ENCODE assay signal across 1 cellular context in the genomic region with DNA sequence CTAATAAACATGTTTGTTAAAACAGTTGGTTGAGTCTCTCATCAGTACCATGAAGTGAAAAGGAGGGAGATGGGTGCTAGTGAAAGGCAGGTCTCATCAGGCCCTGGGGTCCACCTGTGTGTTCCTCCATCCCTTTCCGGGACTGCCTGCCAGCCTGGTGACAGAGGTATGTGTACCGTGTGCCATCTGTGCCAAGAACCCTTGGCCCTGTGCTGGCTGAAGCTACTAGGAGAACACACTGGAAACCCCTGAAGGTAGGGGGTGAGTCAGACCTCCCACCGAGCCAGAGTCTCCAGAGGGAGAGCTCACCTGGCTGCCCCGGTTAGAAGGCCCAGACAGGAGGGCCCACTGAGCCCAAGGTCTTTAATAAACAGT.
A peak's percentile ranks its signal among the peaks of the same experiment; 100 is the strongest.
TF ChIP-seq lines count a peak whose summit lies in the region.

No MANE protein-coding gene starts in this region.

TF ChIP-seq in GM12878, 131 proteins besides CTCF, POLR2A, EP300 and RAD21 (continued from another document):
- TF ChIP-seq, protein P1, sequence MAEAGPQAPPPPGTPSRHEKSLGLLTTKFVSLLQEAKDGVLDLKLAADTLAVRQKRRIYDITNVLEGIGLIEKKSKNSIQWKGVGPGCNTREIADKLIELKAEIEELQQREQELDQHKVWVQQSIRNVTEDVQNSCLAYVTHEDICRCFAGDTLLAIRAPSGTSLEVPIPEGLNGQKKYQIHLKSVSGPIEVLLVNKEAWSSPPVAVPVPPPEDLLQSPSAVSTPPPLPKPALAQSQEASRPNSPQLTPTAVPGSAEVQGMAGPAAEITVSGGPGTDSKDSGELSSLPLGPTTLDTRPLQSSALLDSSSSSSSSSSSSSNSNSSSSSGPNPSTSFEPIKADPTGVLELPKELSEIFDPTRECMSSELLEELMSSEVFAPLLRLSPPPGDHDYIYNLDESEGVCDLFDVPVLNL (IDR thresholded peaks at IDR 0.05; ENCODE audit: low read depth, low read length): no peak
- TF ChIP-seq ZNF217 (IDR thresholded peaks at IDR 0.05) (no peak), MYB (IDR thresholded peaks at IDR 0.05; ENCODE audit: borderline replicate concordance, low read depth, low read length) (no peak), RB1 (IDR thresholded peaks at IDR 0.05; ENCODE audit: borderline replicate concordance) (no peak), PAX5 (IDR thresholded peaks at IDR 0.05; ENCODE audit: borderline replicate concordance, low read depth, low read length) (peak; percentile 37; the same call in 1 of the 2 replicates), BMI1 (IDR thresholded peaks at IDR 0.05; ENCODE audit: borderline replicate concordance) (no peak), STAT3 (IDR thresholded peaks at IDR 0.05; ENCODE audit: low read depth, low read length) (no peak), ETV6 (conservative IDR thresholded peaks at IDR 0.05 in 1 of 2, IDR thresholded peaks at IDR 0.05 in 1 of 2; ENCODE audit: borderline replicate concordance in 1 of 2, low read depth in 1 of 2) (no peak), POU2F2 (IDR thresholded peaks at IDR 0.05; ENCODE audit: borderline replicate concordance, low read depth, low read length) (0 out of 3 replicates have a peak, but pooled peaks have one; percentile 3), MTA3 (IDR thresholded peaks at IDR 0.05; ENCODE audit: borderline replicate concordance, low read length) (peak; percentile 54), LARP7 (IDR thresholded peaks at IDR 0.05) (peak; percentile 13; the same call in 1 of the 2 replicates)
- TF ChIP-seq, protein P2, sequence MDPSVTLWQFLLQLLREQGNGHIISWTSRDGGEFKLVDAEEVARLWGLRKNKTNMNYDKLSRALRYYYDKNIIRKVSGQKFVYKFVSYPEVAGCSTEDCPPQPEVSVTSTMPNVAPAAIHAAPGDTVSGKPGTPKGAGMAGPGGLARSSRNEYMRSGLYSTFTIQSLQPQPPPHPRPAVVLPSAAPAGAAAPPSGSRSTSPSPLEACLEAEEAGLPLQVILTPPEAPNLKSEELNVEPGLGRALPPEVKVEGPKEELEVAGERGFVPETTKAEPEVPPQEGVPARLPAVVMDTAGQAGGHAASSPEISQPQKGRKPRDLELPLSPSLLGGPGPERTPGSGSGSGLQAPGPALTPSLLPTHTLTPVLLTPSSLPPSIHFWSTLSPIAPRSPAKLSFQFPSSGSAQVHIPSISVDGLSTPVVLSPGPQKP (IDR thresholded peaks at IDR 0.05; ENCODE audit: low read depth, low read length): no peak
- TF ChIP-seq, protein P3, sequence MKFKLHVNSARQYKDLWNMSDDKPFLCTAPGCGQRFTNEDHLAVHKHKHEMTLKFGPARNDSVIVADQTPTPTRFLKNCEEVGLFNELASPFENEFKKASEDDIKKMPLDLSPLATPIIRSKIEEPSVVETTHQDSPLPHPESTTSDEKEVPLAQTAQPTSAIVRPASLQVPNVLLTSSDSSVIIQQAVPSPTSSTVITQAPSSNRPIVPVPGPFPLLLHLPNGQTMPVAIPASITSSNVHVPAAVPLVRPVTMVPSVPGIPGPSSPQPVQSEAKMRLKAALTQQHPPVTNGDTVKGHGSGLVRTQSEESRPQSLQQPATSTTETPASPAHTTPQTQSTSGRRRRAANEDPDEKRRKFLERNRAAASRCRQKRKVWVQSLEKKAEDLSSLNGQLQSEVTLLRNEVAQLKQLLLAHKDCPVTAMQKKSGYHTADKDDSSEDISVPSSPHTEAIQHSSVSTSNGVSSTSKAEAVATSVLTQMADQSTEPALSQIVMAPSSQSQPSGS (IDR thresholded peaks at IDR 0.05; ENCODE audit: low read length): peak; percentile 44; the same call in 1 of the 2 replicates
